Comparison of ENCODE assay signal across 33 cellular contexts in the genomic region with DNA sequence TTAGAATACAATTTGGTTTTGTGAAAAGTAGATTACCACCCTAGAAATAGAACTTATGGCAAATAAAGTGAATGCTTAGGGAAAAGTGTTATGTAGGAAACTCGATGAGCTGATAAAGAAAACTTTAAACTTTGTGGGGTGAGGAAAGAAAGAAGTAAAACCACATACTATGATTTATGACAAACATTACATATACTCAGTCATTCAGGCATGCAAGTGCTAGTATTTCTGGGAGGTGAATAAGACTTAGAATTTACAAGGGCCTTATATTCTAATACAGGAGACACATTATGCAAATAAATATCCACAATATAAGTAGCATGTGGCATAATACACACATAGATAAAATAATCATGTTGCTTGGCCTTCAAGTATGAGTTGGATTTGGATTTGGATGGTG.
"Had no signal": no experiment of that assay in that cellular context is flagged by ENCODE, and none has a peak within 500 bp of the region (broad histone marks: within the 10 kb centered on the region; RNA-seq: fewer than 3 reads in every experiment).

No MANE protein-coding gene starts in this region.

- H3K27ac Mint-ChIP-seq: activated B cell treated with CpG ODN at 0.5 μM for 24 hours; activated CD4-positive, alpha-beta memory T cell treated with anti-CD3 and anti-CD28 coated beads for 36 hours; activated naive CD8-positive, alpha-beta T cell treated with anti-CD3 and anti-CD28 coated beads for 36 hours; brain had no signal

- H3K36me3 ChIP-seq: ascending aorta had no signal

- DNase-seq: activated B cell treated with CpG ODN at 0.5 μM for 24 hours; activated CD4-positive, alpha-beta memory T cell treated with anti-CD3 and anti-CD28 coated beads for 36 hours; activated CD4-positive, alpha-beta T cell treated with anti-CD3 and anti-CD28 coated beads for 4 hours; activated CD4-positive, alpha-beta T cell treated with anti-CD3 and anti-CD28 coated beads, Interleukin-2, amount 50 U/mL, for 1 hour; activated CD4-positive, CD25-positive, alpha-beta regulatory T cell treated with anti-CD3 and anti-CD28 coated beads, Interleukin-2, amount 50 U/mL, for 72 hours; activated CD8-positive, alpha-beta memory T cell treated with anti-CD3 and anti-CD28 coated beads, Interleukin-2, amount 50 U/mL, for 4 hours; activated effector memory CD4-positive, alpha-beta T cell treated with Interleukin-2 at 50 U/mL for 16 hours; activated naive CD4-positive, alpha-beta T cell treated with anti-CD3 and anti-CD28 coated beads, Interleukin-2, amount 50 U/mL, for 16 hours; activated naive CD8-positive, alpha-beta T cell treated with anti-CD3 and anti-CD28 coated beads for 36 hours; activated T-cell treated with anti-CD3 and anti-CD28 coated beads for 4 hours; activated T-cell treated with anti-CD3 and anti-CD28 coated beads, Interleukin-2, amount 50 U/mL, for 4 hours; amygdala; central memory CD4-positive, alpha-beta T cell; NCI-H1092 treated with DMSO at 0.1 percent for 48 hours; NCI-H1417; NCI-H146; NCI-H187; NCI-H2029 treated with DMSO at 0.1 percent for 48 hours; NCI-H2107; NCI-H2171; NCI-H510A; NCI-H526; NCI-H748 treated with DMSO at 0.1 percent for 48 hours; NK-92 treated with Interleukin-12 subunit alpha and Interleukin-12 subunit beta, amount 100 ng/mL, for 24 hours; PC-9; Right ventricle myocardium superior; SW 1271; T-helper 1 cell; T-helper 2 cell; T-helper 9 cell had no signal

- ATAC-seq: activated T-cell treated with anti-CD3 and anti-CD28 coated beads, Interleukin-2, amount 50 U/mL, for 4 hours had no signal

- H3K4me2 ChIP-seq: PC-9 had no signal

- H3K27me3 Mint-ChIP-seq: activated B cell treated with CpG ODN at 0.5 μM for 24 hours; activated CD4-positive, alpha-beta memory T cell treated with anti-CD3 and anti-CD28 coated beads for 36 hours; activated naive CD8-positive, alpha-beta T cell treated with anti-CD3 and anti-CD28 coated beads for 36 hours; brain had no signal

- H2AFZ ChIP-seq: PC-9 had no signal

- H3K4me3 ChIP-seq: ascending aorta, PC-9 had no signal

- H3K4me3 Mint-ChIP-seq: activated B cell treated with CpG ODN at 0.5 μM for 24 hours; activated CD4-positive, alpha-beta memory T cell treated with anti-CD3 and anti-CD28 coated beads for 36 hours; activated naive CD8-positive, alpha-beta T cell treated with anti-CD3 and anti-CD28 coated beads for 36 hours; activated T-cell treated with anti-CD3 and anti-CD28 coated beads, Interleukin-2, amount 50 U/mL, for 4 hours; brain had no signal

- H3K27me3 ChIP-seq: ascending aorta had no signal

- H3K36me3 Mint-ChIP-seq: activated CD4-positive, alpha-beta memory T cell treated with anti-CD3 and anti-CD28 coated beads for 36 hours; activated naive CD8-positive, alpha-beta T cell treated with anti-CD3 and anti-CD28 coated beads for 36 hours; brain had no signal

- H3K9me3 ChIP-seq: ascending aorta had no signal

- H3K9me3 Mint-ChIP-seq: activated B cell treated with CpG ODN at 0.5 μM for 24 hours; activated CD4-positive, alpha-beta memory T cell treated with anti-CD3 and anti-CD28 coated beads for 36 hours; activated naive CD8-positive, alpha-beta T cell treated with anti-CD3 and anti-CD28 coated beads for 36 hours; activated T-cell treated with anti-CD3 and anti-CD28 coated beads, Interleukin-2, amount 50 U/mL, for 4 hours; brain had no signal

- H3K27ac ChIP-seq: ascending aorta, PC-9, VCaP had no signal

- H3K4me1 ChIP-seq: ascending aorta had no signal

- H3K4me1 Mint-ChIP-seq: activated B cell treated with CpG ODN at 0.5 μM for 24 hours; activated naive CD8-positive, alpha-beta T cell treated with anti-CD3 and anti-CD28 coated beads for 36 hours had no signal
